Comparison of ENCODE assay signal across 8 cellular contexts in the genomic region with DNA sequence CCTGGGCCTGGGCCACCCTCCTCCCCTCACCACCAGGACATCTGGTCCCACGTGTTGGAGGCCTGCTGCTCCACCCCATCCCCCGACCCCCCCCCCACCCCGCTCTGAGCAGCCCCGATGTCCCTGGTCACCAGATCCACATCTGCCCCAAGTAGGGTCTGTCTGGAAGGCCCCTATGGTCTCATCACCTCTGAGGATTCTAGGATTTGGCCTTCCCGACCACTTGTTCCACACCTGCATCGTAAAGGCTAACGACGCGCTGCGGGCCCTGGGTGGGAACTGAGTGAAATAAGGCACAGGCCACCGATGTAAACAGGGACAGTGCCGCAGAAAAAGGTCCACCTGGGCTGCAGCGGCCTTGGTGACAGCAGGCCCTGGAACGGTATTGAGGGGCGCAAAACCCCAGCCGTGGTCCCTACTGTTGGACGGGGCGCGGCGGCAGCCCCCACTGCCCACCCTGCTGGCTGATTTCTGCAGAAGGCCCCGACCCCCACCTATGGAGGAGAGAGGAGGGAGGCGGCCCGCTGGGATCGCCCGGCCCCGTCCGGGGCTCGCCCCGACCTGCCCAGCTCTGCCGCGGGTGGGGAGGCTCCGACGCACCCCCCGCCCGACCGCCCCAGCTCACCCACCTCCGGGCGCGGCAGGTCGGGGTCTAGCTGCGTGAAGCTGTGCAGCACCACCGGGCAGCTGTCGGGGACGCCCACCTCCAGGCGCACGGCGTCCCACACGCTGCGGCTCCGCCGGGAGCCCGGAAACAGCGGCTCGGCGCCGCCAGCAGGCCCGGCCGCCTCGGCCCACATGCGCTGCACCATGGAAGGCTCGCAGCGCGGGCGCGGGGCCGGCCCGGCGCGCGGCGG. TPM values are rescaled to one million over a fixed set of nuclear protein-coding genes. Genes with fewer than 3 reads are reported as not detected.
DNase-seq lines count a peak whose midpoint lies in the region; TF ChIP-seq lines count a peak whose summit lies in the region.

No MANE protein-coding gene starts in this region.

- no peak overlapping the region for H2AFZ ChIP-seq in SK-N-SH (ENCODE audit: low read depth)

- peak overlapping the region; percentile 76 for H3K4me3 Mint-ChIP-seq in progenitor cell of endocrine pancreas (ENCODE audit: low read depth)

- peaks cover 7% of the 10 kb centered on the region; the same call in 1 of the 2 replicates for H3F3A ChIP-seq in DOHH2 (ENCODE audit: control insufficient read depth, insufficient read depth)
- H3F3A ChIP-seq in SK-N-SH (replicated peaks; ENCODE audit: insufficient read depth) = peaks cover 19% of the 10 kb centered on the region

- no peaks in the 10 kb centered on the region for H3K27me3 ChIP-seq in DOHH2 (ENCODE audit: control insufficient read depth, low read length)
- no peaks in the 10 kb centered on the region for H3K27me3 ChIP-seq in SK-N-SH (ENCODE audit: insufficient read depth)

- H3K4me1 ChIP-seq in DOHH2 (ENCODE audit: control insufficient read depth, low read length) (peaks cover 18% of the 10 kb centered on the region), SK-N-SH (ENCODE audit: control insufficient read depth in 1 of 2, insufficient read depth in 2 of 2, low read depth in 1 of 2, low read length in 1 of 2) (peaks cover 14 to 66% of the 10 kb centered on the region in 2 experiments)

- H3K4me3 ChIP-seq in DOHH2 (ENCODE audit: low read length) = peak overlapping the region; percentile 76
- H3K4me3 ChIP-seq in HFF-Myc (replicated peaks; ENCODE audit: low read depth, low read length) = peak overlapping the region; percentile 72
- peak overlapping the region; percentile 71 to 79 for H3K4me3 ChIP-seq in SK-N-SH (ENCODE audit: low read depth in 2 of 2, low read length in 1 of 2)
- H3K4me3 ChIP-seq in fibroblast of pulmonary artery (replicated peaks; ENCODE audit: low read depth, low read length) = peak overlapping the region; percentile 65

- DNase-seq in HFF-Myc (ENCODE audit: extremely low read depth, low read depth) (no peak), SK-N-SH (peak; percentile 77), fibroblast of pulmonary artery (ENCODE audit: low read depth) (no peak), progenitor cell of endocrine pancreas (ENCODE audit: low spot score, unreplicated experiment) (no peak), dedifferentiated amniotic fluid mesenchymal stem cell (ENCODE audit: extremely low spot score) (no peak), cerebellar cortex (ENCODE audit: low spot score) (no peak), OCI-M2 (lab: John Stamatoyannopoulos, UW; ENCODE audit: unreplicated experiment) (no peak)

- TF ChIP-seq EP300 in SK-N-SH (IDR thresholded peaks at IDR 0.05; ENCODE audit: borderline replicate concordance in 1 of 2, low read depth in 1 of 2, low read length in 1 of 2) = no peak

- peaks cover 17% of the 10 kb centered on the region for H3K4me1 Mint-ChIP-seq in progenitor cell of endocrine pancreas (ENCODE audit: low read depth)

- H4K20me1 ChIP-seq in DOHH2 (ENCODE audit: control insufficient read depth, insufficient read depth, low read depth, low read length) = peaks cover 26% of the 10 kb centered on the region
- H4K20me1 ChIP-seq in SK-N-SH (ENCODE audit: insufficient read depth) = peaks cover 46% of the 10 kb centered on the region

- peak overlapping the region; percentile 71 for H3K9ac ChIP-seq in SK-N-SH

- TF ChIP-seq RAD21 in SK-N-SH (IDR thresholded peaks at IDR 0.05; ENCODE audit: low read length) = no peak

- no peaks in the 10 kb centered on the region for H3K9me3 Mint-ChIP-seq in progenitor cell of endocrine pancreas (ENCODE audit: low read depth)

- H3K36me3 Mint-ChIP-seq in progenitor cell of endocrine pancreas (ENCODE audit: insufficient read depth) = no peaks in the 10 kb centered on the region

- peak overlapping the region; percentile 93 for H3K4me2 ChIP-seq in DOHH2 (ENCODE audit: low read length)
- peak overlapping the region; percentile 98 for H3K4me2 ChIP-seq in SK-N-SH

- H3K27me3 Mint-ChIP-seq in progenitor cell of endocrine pancreas = no peaks in the 10 kb centered on the region

- CTCF ChIA-PET in SK-N-SH (lab: Yijun Ruan, JAX) = interaction anchor here (4.4 to 30.3 kb wide), 3 partner anchors 11 to 26 kb away, joined by 23 to 810 read pairs (median 84); no protein-coding TSS in a partner anchor

- H3K27ac ChIP-seq in DOHH2 (ENCODE audit: low read depth, low read length) (no peak overlapping the region), SK-N-SH (ENCODE audit: low read depth in 2 of 2, low read length in 1 of 2) (peak overlapping the region in 1 of 2 experiments; percentile 99; a peak in 2 of 4 replicates)

- TF ChIP-seq CTCF in DOHH2 (IDR thresholded peaks at IDR 0.05; ENCODE audit: low read depth, low read length, poor library complexity, severe bottlenecking) (no peak), HFF-Myc (IDR thresholded peaks at IDR 0.05; ENCODE audit: low read depth, low read length, missing control alignments) (no peak), SK-N-SH (IDR thresholded peaks at IDR 0.05) (no peak), fibroblast of pulmonary artery (IDR thresholded peaks at IDR 0.05; ENCODE audit: low read length, missing control alignments) (no peak), progenitor cell of endocrine pancreas (IDR thresholded peaks at IDR 0.05; ENCODE audit: unreplicated experiment) (no peak)

- H3K27ac Mint-ChIP-seq in progenitor cell of endocrine pancreas = peak overlapping the region; percentile 64

- POLR2A ChIA-PET in SK-N-SH (lab: Yijun Ruan, JAX) = interaction anchor here (1.9 to 4.6 kb wide), 4 partner anchors 12 to 30 kb away, joined by 8 to 51 read pairs (median 10); no protein-coding TSS in a partner anchor

- no peaks in the 10 kb centered on the region for H3K36me3 ChIP-seq in DOHH2 (ENCODE audit: control insufficient read depth, low read length)
- H3K36me3 ChIP-seq in SK-N-SH (replicated peaks in 1 of 2; ENCODE audit: control insufficient read depth in 1 of 2, insufficient read depth in 2 of 2, low read length in 1 of 2) = peaks cover 0 to 5% of the 10 kb centered on the region in 2 experiments

- H3K9me2 ChIP-seq in DOHH2 (replicated peaks; ENCODE audit: control insufficient read depth, low read length) (no peaks in the 10 kb centered on the region), SK-N-SH (no peaks in the 10 kb centered on the region)

- WGBS in SK-N-SH (ENCODE audit: low lambda C conversion rate) = 7% methylated on average over 15 of the region's 71 CpGs

- H3K79me2 ChIP-seq in DOHH2 (ENCODE audit: control insufficient read depth, low read length) = peaks cover 43% of the 10 kb centered on the region
- peaks cover 26% of the 10 kb centered on the region for H3K79me2 ChIP-seq in SK-N-SH (ENCODE audit: insufficient read depth)

- no peaks in the 10 kb centered on the region for H3K9me3 ChIP-seq in DOHH2 (ENCODE audit: control insufficient read depth, insufficient read depth, low read length)
- H3K9me3 ChIP-seq in SK-N-SH = no peaks in the 10 kb centered on the region

TF ChIP-seq in SK-N-SH, 30 proteins besides CTCF, POLR2A, EP300 and RAD21:
- no peak for TF ChIP-seq GATA2 (CRISPR knock-in tag; IDR thresholded peaks at IDR 0.05)
- TF ChIP-seq, protein P1, sequence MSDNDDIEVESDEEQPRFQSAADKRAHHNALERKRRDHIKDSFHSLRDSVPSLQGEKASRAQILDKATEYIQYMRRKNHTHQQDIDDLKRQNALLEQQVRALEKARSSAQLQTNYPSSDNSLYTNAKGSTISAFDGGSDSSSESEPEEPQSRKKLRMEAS (IDR thresholded peaks at IDR 0.05; ENCODE audit: low read depth) = peak; percentile 24
- TF ChIP-seq MXI1 (IDR thresholded peaks at IDR 0.05; ENCODE audit: low read depth, low read length) = peak; percentile 10; the same call in 1 of the 2 replicates
- no peak for TF ChIP-seq FOXM1 (IDR thresholded peaks at IDR 0.05; ENCODE audit: low read depth)
- TF ChIP-seq USF1 (IDR thresholded peaks at IDR 0.05; ENCODE audit: borderline replicate concordance, low read depth) = no peak
- no peak for TF ChIP-seq TCF12 (IDR thresholded peaks at IDR 0.05)

RNA-seq across cellular contexts. Expression of gene RALGDS, which starts 0.5 kb away (rescaled TPM):
- polyA plus RNA-seq in SK-N-SH (2012; rRNA removed) = 64.1 and 64.7 TPM in 2 replicates
- 29.8 and 47.9 TPM in 2 replicates for polyA plus RNA-seq in SK-N-SH (2012; cell fraction: cytosol; rRNA removed)
- 152 and 169 TPM in 2 replicates for polyA plus RNA-seq in SK-N-SH (2012; cell fraction: nucleus; rRNA removed)
- 82.3 and 84.6 TPM in 2 replicates for total RNA-seq in progenitor cell of endocrine pancreas

RNA-seq across cellular contexts. Expression of gene GBGT1, which starts 43.1 kb away (rescaled TPM):
- polyA plus RNA-seq in SK-N-SH (2012; rRNA removed) = 0.45 and 0.51 TPM in 2 replicates
- 0.22 and 0.30 TPM in 2 replicates for polyA plus RNA-seq in SK-N-SH (2012; cell fraction: cytosol; rRNA removed)
- 1.1 and 1.7 TPM in 2 replicates for polyA plus RNA-seq in SK-N-SH (2012; cell fraction: nucleus; rRNA removed)
- 5.2 and 7.3 TPM in 2 replicates for total RNA-seq in progenitor cell of endocrine pancreas

RNA-seq across cellular contexts. Expression of gene CEL, which starts 58.8 kb away (rescaled TPM):
- 0.75 and 0.87 TPM in 2 replicates for polyA plus RNA-seq in SK-N-SH (2012; rRNA removed)
- polyA plus RNA-seq in SK-N-SH (2012; cell fraction: cytosol; rRNA removed) = 0.24 and 0.35 TPM in 2 replicates
- polyA plus RNA-seq in SK-N-SH (2012; cell fraction: nucleus; rRNA removed) = 6.3 and 7.8 TPM in 2 replicates
- 5.2 and 5.4 TPM in 2 replicates for total RNA-seq in progenitor cell of endocrine pancreas
